Comparison of ENCODE assay signal across 25 cellular contexts in genomic region chr16:53866520-53866919, GRCh38.
DNase-seq lines count a peak whose midpoint lies in the region; ATAC-seq, FAIRE-seq and TF ChIP-seq lines count a peak whose summit lies in the region.
"Had no signal": no experiment of that assay in that cellular context is flagged by ENCODE, and none has a peak within 500 bp of the region (broad histone marks: within the 10 kb centered on the region; RNA-seq: fewer than 3 reads in every experiment).

No MANE protein-coding gene starts in this region.

- CTCF ChIA-PET in K562 (lab: Yijun Ruan, JAX; ENCODE audit: low intra/inter-chr PET ratio) = no interaction called here

- no peak for ATAC-seq in K562
- no peak for ATAC-seq in HG03095 (IDR thresholded peaks at IDR 0.05; ENCODE audit: unreplicated experiment)
- ATAC-seq in activated T-cell treated with anti-CD3 and anti-CD28 coated beads, Interleukin-2, amount 50 U/mL, for 72 hours (replicated peaks in 1 of 2) = no peak
- ATAC-seq: Right ventricle myocardium inferior had no signal

- DNase-seq in K562 (ENCODE audit: extremely low read depth in 1 of 4, low spot score in 3 of 4) (no peak), prostate gland (ENCODE audit: low spot score) (no peak)
- no peak for DNase-seq in activated T-cell treated with anti-CD3 and anti-CD28 coated beads, Interleukin-2, amount 50 U/mL, for 72 hours
- DNase-seq: Caco-2; CD4-positive, alpha-beta memory T cell; DMS 273 treated with DMSO at 0.1 percent for 48 hours; DMS79 treated with DMSO at 0.1 percent for 48 hours; H9; IMR-90; MV-4-11; NCI-H1105 treated with DMSO at 0.1 percent for 48 hours; NCI-H1694; NCI-H2081 treated with DMSO at 0.1 percent for 48 hours; NCI-H2171 treated with DMSO at 0.1 percent for 48 hours; NCI-H524 treated with DMSO at 0.1 percent for 48 hours; NCI-H82; T-helper 1 cell had no signal

- peak overlapping the region; percentile 79 for H3K27ac ChIP-seq in ACC112 (ENCODE audit: low read depth, low read length)
- peak overlapping the region; percentile 93 for H3K27ac ChIP-seq in HUES48 (ENCODE audit: low read depth, low read length)
- peak overlapping the region; percentile 56; the same call in 1 of the 3 replicates for H3K27ac ChIP-seq in K562 (ENCODE audit: extremely low read depth, low read depth, low read length)
- H3K27ac ChIP-seq in neutrophil = peak overlapping the region; percentile 69
- no peak overlapping the region for H3K27ac ChIP-seq in prostate gland
- H3K27ac ChIP-seq: SJSA1 had no signal

- H3K9me3 Mint-ChIP-seq in activated T-cell treated with anti-CD3 and anti-CD28 coated beads, Interleukin-2, amount 50 U/mL, for 72 hours = peaks cover 4 to 9% of the 10 kb centered on the region in 2 donors

- H3K4me3 Mint-ChIP-seq in activated T-cell treated with anti-CD3 and anti-CD28 coated beads, Interleukin-2, amount 50 U/mL, for 72 hours = no peak overlapping the region
- H3K4me3 Mint-ChIP-seq: CD4-positive, alpha-beta memory T cell; H9 had no signal

- peaks cover 19 to 27% of the 10 kb centered on the region in 2 donors for H3K36me3 Mint-ChIP-seq in activated T-cell treated with anti-CD3 and anti-CD28 coated beads, Interleukin-2, amount 50 U/mL, for 72 hours (ENCODE audit: insufficient read depth in 2 of 2)

- 0 out of 2 replicates have a peak, but pooled peaks cover 6% of the 10 kb centered on the region for H3K9me3 ChIP-seq in HUES48 (ENCODE audit: control insufficient read depth, insufficient read depth, low read length)
- no peaks in the 10 kb centered on the region; the same call in 1 of the 2 replicates for H3K9me3 ChIP-seq in K562 (replicated peaks; ENCODE audit: control insufficient read depth, insufficient read depth, low read depth, low read length)
- no peaks in the 10 kb centered on the region for H3K9me3 ChIP-seq in neutrophil
- H3K9me3 ChIP-seq in prostate gland = no peaks in the 10 kb centered on the region
- H3K9me3 ChIP-seq: SJSA1 had no signal

- H3K9me1 ChIP-seq in K562 (ENCODE audit: control insufficient read depth, insufficient read depth, low read length) = no peaks in the 10 kb centered on the region

- H3K4me3 ChIP-seq in ACC112 (ENCODE audit: low read depth, low read length) (no peak overlapping the region), HUES48 (ENCODE audit: low read depth, low read length) (no peak overlapping the region), K562 (no peak overlapping the region), neutrophil (ENCODE audit: low read depth in 1 of 2, low read length in 1 of 2) (no peak overlapping the region), prostate gland (no peak overlapping the region)
- H3K4me3 ChIP-seq: SJSA1 had no signal

- no peaks in the 10 kb centered on the region for H3K27me3 Mint-ChIP-seq in activated T-cell treated with anti-CD3 and anti-CD28 coated beads, Interleukin-2, amount 50 U/mL, for 72 hours (ENCODE audit: low read depth)
- H3K27me3 Mint-ChIP-seq: CD4-positive, alpha-beta memory T cell had no signal

- peaks cover 22% of the 10 kb centered on the region for H3K4me1 Mint-ChIP-seq in activated T-cell treated with anti-CD3 and anti-CD28 coated beads, Interleukin-2, amount 50 U/mL, for 72 hours (ENCODE audit: low read depth)

- no peak overlapping the region for H3K4me2 ChIP-seq in K562 (ENCODE audit: insufficient read depth, low read length)

- FAIRE-seq in K562 (lab: Jason Lieb, UNC) = no peak
- FAIRE-seq: A204.1, RCC 7860 had no signal

- POLR2A ChIA-PET in K562 (lab: Yijun Ruan, JAX) = no interaction called here

- H2AFZ ChIP-seq in ACC112 (ENCODE audit: low read length, unreplicated experiment) (no peak overlapping the region), K562 (ENCODE audit: low read depth, low read length) (no peak overlapping the region)

- H3K27me3 ChIP-seq in ACC112 (ENCODE audit: insufficient read depth, low read length) (no peaks in the 10 kb centered on the region), HUES48 (ENCODE audit: control insufficient read depth, insufficient read depth, low read length) (no peaks in the 10 kb centered on the region), K562 (ENCODE audit: control insufficient read depth in 2 of 2, insufficient read depth in 2 of 2, low read length in 2 of 2) (no peaks in the 10 kb centered on the region), neutrophil (no peaks in the 10 kb centered on the region), prostate gland (replicated peaks; ENCODE audit: insufficient read depth) (no peaks in the 10 kb centered on the region)
- H3K27me3 ChIP-seq: SJSA1 had no signal

- TF ChIP-seq CTCF in K562 (IDR thresholded peaks at IDR 0.05 in 2 of 3, conservative IDR thresholded peaks at IDR 0.05 in 1 of 3; ENCODE audit: insufficient read depth in 2 of 3, low read depth in 1 of 3, low read length in 3 of 3) (no peak), neutrophil (IDR thresholded peaks at IDR 0.05) (no peak), prostate gland (IDR thresholded peaks at IDR 0.05) (no peak)

- TF ChIP-seq EP300 in K562 (IDR thresholded peaks at IDR 0.05; ENCODE audit: low read length) = no peak

- TF ChIP-seq RAD21 in K562 (CRISPR knock-in tag; conservative IDR thresholded peaks at IDR 0.05 in 1 of 2, IDR thresholded peaks at IDR 0.05 in 1 of 2) = no peak

- TF ChIP-seq POLR2A in K562 (conservative IDR thresholded peaks at IDR 0.05) (no peak), prostate gland (IDR thresholded peaks at IDR 0.05) (no peak)

- H3K4me1 ChIP-seq in ACC112 (ENCODE audit: control insufficient read depth, insufficient read depth, low read length, unreplicated experiment) (peaks cover 21% of the 10 kb centered on the region), HUES48 (ENCODE audit: control insufficient read depth, insufficient read depth, low read length) (peaks cover 25% of the 10 kb centered on the region), K562 (replicated peaks in 1 of 2; ENCODE audit: control insufficient read depth in 2 of 2, insufficient read depth in 2 of 2, low read length in 2 of 2) (peaks cover 0 to 10% of the 10 kb centered on the region in 2 experiments; a peak in 3 of 5 replicates), neutrophil (ENCODE audit: control insufficient read depth in 1 of 2, insufficient read depth in 1 of 2, low read depth in 1 of 2, low read length in 1 of 2) (peaks cover 15 to 16% of the 10 kb centered on the region in 2 experiments), prostate gland (replicated peaks) (no peaks in the 10 kb centered on the region)
- H3K4me1 ChIP-seq: Caco-2 had no signal

- H4K20me1 ChIP-seq in K562 (replicated peaks; ENCODE audit: control insufficient read depth, insufficient read depth, low read length) = no peaks in the 10 kb centered on the region

- no peak overlapping the region for H3K9ac ChIP-seq in HUES48 (ENCODE audit: low read depth, low read length)
- no peak overlapping the region for H3K9ac ChIP-seq in K562 (ENCODE audit: insufficient read depth in 1 of 2, low read depth in 2 of 2, low read length in 2 of 2)

- H3K36me3 ChIP-seq in ACC112 (ENCODE audit: insufficient read depth, low read length) (peaks cover 23% of the 10 kb centered on the region), HUES48 (ENCODE audit: control insufficient read depth, insufficient read depth, low read length) (no peaks in the 10 kb centered on the region), K562 (ENCODE audit: control insufficient read depth, insufficient read depth, low read length) (no peaks in the 10 kb centered on the region), neutrophil (no peaks in the 10 kb centered on the region), prostate gland (no peaks in the 10 kb centered on the region)

- 64% methylated on average over 1 of the region's 1 CpG for WGBS in K562 (ENCODE audit: insufficient coverage, low coverage, missing lambda C conversion rate)
- WGBS in prostate gland = 44% methylated on average over 1 of the region's 1 CpG

- BruUV-seq in K562 (replicated peaks; lab: Mats Ljungman, UMichigan) = no TSS peak

- no peak overlapping the region for H3K27ac Mint-ChIP-seq in activated T-cell treated with anti-CD3 and anti-CD28 coated beads, Interleukin-2, amount 50 U/mL, for 72 hours
- H3K27ac Mint-ChIP-seq: CD4-positive, alpha-beta memory T cell; H9 had no signal

- in situ Hi-C loops in K562 (cut with MboI) = no loop called here

- H3K79me2 ChIP-seq in ACC112 (ENCODE audit: control insufficient read depth, insufficient read depth, low read length, unreplicated experiment) (no peaks in the 10 kb centered on the region), K562 (ENCODE audit: control insufficient read depth, insufficient read depth, low read length) (no peaks in the 10 kb centered on the region)

- intact Hi-C loops in K562 (cut with micrococcal nuclease) (no loop called here), prostate gland (cut with DNase I) (no loop called here)

TF ChIP-seq in K562, 482 proteins besides CTCF, POLR2A, EP300 and RAD21 (continues in another document):
- TF ChIP-seq ZFP36 (IDR thresholded peaks at IDR 0.05; ENCODE audit: low read depth, low read length, partially characterized antibody) (no peak), STAT5A (IDR thresholded peaks at IDR 0.05; ENCODE audit: borderline replicate concordance, low read length) (no peak), NCOA4 (IDR thresholded peaks at IDR 0.05; ENCODE audit: partially characterized antibody) (no peak), MYBL2 (IDR thresholded peaks at IDR 0.05; ENCODE audit: low read depth) (no peak), MYBL2 (CRISPR knock-in tag; IDR thresholded peaks at IDR 0.05; ENCODE audit: borderline replicate concordance) (no peak), EZH2 (IDR thresholded peaks at IDR 0.05; ENCODE audit: borderline replicate concordance, low read depth, low read length) (no peak), MEF2A (IDR thresholded peaks at IDR 0.05; ENCODE audit: control insufficient read depth, low read depth, low read length) (no peak)
- TF ChIP-seq, protein P1, sequence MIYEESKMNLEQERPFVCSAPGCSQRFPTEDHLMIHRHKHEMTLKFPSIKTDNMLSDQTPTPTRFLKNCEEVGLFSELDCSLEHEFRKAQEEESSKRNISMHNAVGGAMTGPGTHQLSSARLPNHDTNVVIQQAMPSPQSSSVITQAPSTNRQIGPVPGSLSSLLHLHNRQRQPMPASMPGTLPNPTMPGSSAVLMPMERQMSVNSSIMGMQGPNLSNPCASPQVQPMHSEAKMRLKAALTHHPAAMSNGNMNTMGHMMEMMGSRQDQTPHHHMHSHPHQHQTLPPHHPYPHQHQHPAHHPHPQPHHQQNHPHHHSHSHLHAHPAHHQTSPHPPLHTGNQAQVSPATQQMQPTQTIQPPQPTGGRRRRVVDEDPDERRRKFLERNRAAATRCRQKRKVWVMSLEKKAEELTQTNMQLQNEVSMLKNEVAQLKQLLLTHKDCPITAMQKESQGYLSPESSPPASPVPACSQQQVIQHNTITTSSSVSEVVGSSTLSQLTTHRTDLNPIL (CRISPR knock-in tag; IDR thresholded peaks at IDR 0.05) = no peak
- TF ChIP-seq, protein P2, sequence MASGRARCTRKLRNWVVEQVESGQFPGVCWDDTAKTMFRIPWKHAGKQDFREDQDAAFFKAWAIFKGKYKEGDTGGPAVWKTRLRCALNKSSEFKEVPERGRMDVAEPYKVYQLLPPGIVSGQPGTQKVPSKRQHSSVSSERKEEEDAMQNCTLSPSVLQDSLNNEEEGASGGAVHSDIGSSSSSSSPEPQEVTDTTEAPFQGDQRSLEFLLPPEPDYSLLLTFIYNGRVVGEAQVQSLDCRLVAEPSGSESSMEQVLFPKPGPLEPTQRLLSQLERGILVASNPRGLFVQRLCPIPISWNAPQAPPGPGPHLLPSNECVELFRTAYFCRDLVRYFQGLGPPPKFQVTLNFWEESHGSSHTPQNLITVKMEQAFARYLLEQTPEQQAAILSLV (tag; IDR thresholded peaks at IDR 0.05) = no peak

Comparison
In these comparisons a context has a peak if more than half of its experiments do, and no peak if none do; other contexts are left out.
1. H3K27ac ChIP-seq: peak in ACC112 (single experiment), HUES48 (single experiment), K562 (single experiment) and neutrophil (single experiment); none in prostate gland (0 of 2).